Comparison of ENCODE assay signal across 34 cellular contexts in the genomic region with DNA sequence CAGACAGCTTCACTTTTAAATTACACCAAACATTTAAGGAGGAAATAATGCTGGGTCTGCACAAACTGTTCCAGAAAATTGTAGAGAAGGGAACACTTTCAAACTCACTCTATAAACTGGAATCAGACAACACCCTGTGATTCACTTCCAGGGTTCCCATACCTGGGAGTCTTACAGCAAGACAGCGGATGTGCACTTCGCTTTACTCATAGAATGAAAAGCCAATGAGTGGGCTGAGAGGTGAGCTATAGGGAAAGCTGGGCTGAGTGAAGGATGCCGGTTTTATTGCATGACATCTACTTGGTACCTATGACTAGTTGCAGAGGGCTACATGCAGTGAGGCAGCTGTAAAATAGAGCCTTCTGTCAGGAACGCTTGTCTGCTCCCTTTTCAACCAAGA.
"Had no signal": no experiment of that assay in that cellular context is flagged by ENCODE, and none has a peak within 500 bp of the region (broad histone marks: within the 10 kb centered on the region; RNA-seq: fewer than 3 reads in every experiment).

No MANE protein-coding gene starts in this region.

- H3K27ac ChIP-seq: adrenal gland, body of pancreas, esophagus muscularis mucosa, gastroesophageal sphincter, WERI-Rb-1 had no signal

- H3K4me1 ChIP-seq: adrenal gland, body of pancreas, esophagus muscularis mucosa, gastroesophageal sphincter had no signal

- H3K9me3 ChIP-seq: adrenal gland, body of pancreas, esophagus muscularis mucosa had no signal

- DNase-seq: activated B cell treated with CpG ODN at 0.5 μM for 24 hours; activated CD4-positive, alpha-beta T cell treated with anti-CD3 and anti-CD28 coated beads for 48 hours; activated CD4-positive, alpha-beta T cell treated with anti-CD3 and anti-CD28 coated beads, Interleukin-2, amount 50 U/mL, for 1 hour; activated CD4-positive, alpha-beta T cell treated with anti-CD3 and anti-CD28 coated beads, Interleukin-2, amount 50 U/mL, for 48 hours; activated CD8-positive, alpha-beta memory T cell treated with anti-CD3 and anti-CD28 coated beads for 24 hours; activated CD8-positive, alpha-beta T cell treated with anti-CD3 and anti-CD28 coated beads for 36 hours; activated effector memory CD4-positive, alpha-beta T cell treated with anti-CD3 and anti-CD28 coated beads, Interleukin-2, amount 50 U/mL, for 16 hours; activated naive CD4-positive, alpha-beta T cell treated with anti-CD3 and anti-CD28 coated beads for 36 hours; activated naive CD8-positive, alpha-beta T cell treated with anti-CD3 and anti-CD28 coated beads for 36 hours; activated naive CD8-positive, alpha-beta T cell treated with anti-CD3 and anti-CD28 coated beads, Interleukin-2, amount 50 U/mL, for 24 hours; activated T-cell treated with anti-CD3 and anti-CD28 coated beads, Interleukin-2, amount 50 U/mL, for 48 hours; adrenal gland; amygdala; aorta; body of pancreas; cortex of kidney; dermis blood vessel endothelial cell; effector CD4-positive, alpha-beta T cell; effector memory CD8-positive, alpha-beta T cell; erythroblast; foreskin melanocyte; head of caudate nucleus; SW 1271; T-cell; T1000; WERI-Rb-1 had no signal

- H3K27ac Mint-ChIP-seq: activated B cell treated with CpG ODN at 0.5 μM for 24 hours; activated CD8-positive, alpha-beta T cell treated with anti-CD3 and anti-CD28 coated beads for 36 hours; activated naive CD4-positive, alpha-beta T cell treated with anti-CD3 and anti-CD28 coated beads for 36 hours; activated naive CD4-positive, alpha-beta T cell treated with anti-CD3 and anti-CD28 coated beads, Interleukin-2, amount 50 U/mL, for 24 hours; activated naive CD8-positive, alpha-beta T cell treated with anti-CD3 and anti-CD28 coated beads for 36 hours; activated naive CD8-positive, alpha-beta T cell treated with anti-CD3 and anti-CD28 coated beads, Interleukin-2, amount 50 U/mL, for 24 hours; activated T-helper 1 cell treated with anti-CD3 and anti-CD28 coated beads, Interleukin-12 subunit alpha, Interleukin-12 subunit beta, Interleukin-2, Interleukin-4 antibody, amounts not matched to agents 30 ng/mL and 10 ng/mL and 1 ng/mL, durations not matched to agents 14 hours and 24 hours and 36 hours; activated T-helper 2 cell treated with anti-CD3 and anti-CD28 coated beads, Interferon-gamma antibody, Interleukin-2, Interleukin-4, amounts not matched to agents 10 μg/mL and 5 μg/mL and 100 μg/mL, durations not matched to agents 14 hours and 24 hours and 36 hours; effector memory CD8-positive, alpha-beta T cell; T-cell; T-helper 1 cell treated with Interleukin-12 subunit alpha and Interleukin-12 subunit beta and Interleukin-4 antibody, amounts not matched to agents 30 μg/mL and 1 μg/mL, for 36 hours had no signal

- H3K4me1 Mint-ChIP-seq: activated B cell treated with CpG ODN at 0.5 μM for 24 hours; activated naive CD4-positive, alpha-beta T cell treated with anti-CD3 and anti-CD28 coated beads, Interleukin-2, amount 50 U/mL, for 24 hours; activated naive CD8-positive, alpha-beta T cell treated with anti-CD3 and anti-CD28 coated beads for 36 hours; activated naive CD8-positive, alpha-beta T cell treated with anti-CD3 and anti-CD28 coated beads, Interleukin-2, amount 50 U/mL, for 24 hours; central memory CD8-positive, alpha-beta T cell; T-cell had no signal

- H3K36me3 ChIP-seq: adrenal gland, esophagus muscularis mucosa, gastroesophageal sphincter, WERI-Rb-1 had no signal

- H3K9me3 Mint-ChIP-seq: activated B cell treated with CpG ODN at 0.5 μM for 24 hours; activated CD8-positive, alpha-beta T cell treated with anti-CD3 and anti-CD28 coated beads for 36 hours; activated naive CD4-positive, alpha-beta T cell treated with anti-CD3 and anti-CD28 coated beads for 36 hours; activated naive CD4-positive, alpha-beta T cell treated with anti-CD3 and anti-CD28 coated beads, Interleukin-2, amount 50 U/mL, for 24 hours; activated naive CD8-positive, alpha-beta T cell treated with anti-CD3 and anti-CD28 coated beads for 36 hours; activated naive CD8-positive, alpha-beta T cell treated with anti-CD3 and anti-CD28 coated beads, Interleukin-2, amount 50 U/mL, for 24 hours; activated T-helper 1 cell treated with anti-CD3 and anti-CD28 coated beads, Interleukin-12 subunit alpha, Interleukin-12 subunit beta, Interleukin-2, Interleukin-4 antibody, amounts not matched to agents 30 ng/mL and 10 ng/mL and 1 ng/mL, durations not matched to agents 14 hours and 24 hours and 36 hours; activated T-helper 2 cell treated with anti-CD3 and anti-CD28 coated beads, Interferon-gamma antibody, Interleukin-2, Interleukin-4, amounts not matched to agents 10 μg/mL and 5 μg/mL and 100 μg/mL, durations not matched to agents 14 hours and 24 hours and 36 hours; central memory CD8-positive, alpha-beta T cell; effector memory CD8-positive, alpha-beta T cell; T-cell; T-helper 1 cell treated with Interleukin-12 subunit alpha and Interleukin-12 subunit beta and Interleukin-4 antibody, amounts not matched to agents 30 μg/mL and 1 μg/mL, for 36 hours had no signal

- H3K4me3 Mint-ChIP-seq: activated B cell treated with CpG ODN at 0.5 μM for 24 hours; activated CD8-positive, alpha-beta T cell treated with anti-CD3 and anti-CD28 coated beads for 36 hours; activated naive CD4-positive, alpha-beta T cell treated with anti-CD3 and anti-CD28 coated beads for 36 hours; activated naive CD4-positive, alpha-beta T cell treated with anti-CD3 and anti-CD28 coated beads, Interleukin-2, amount 50 U/mL, for 24 hours; activated naive CD8-positive, alpha-beta T cell treated with anti-CD3 and anti-CD28 coated beads for 36 hours; activated naive CD8-positive, alpha-beta T cell treated with anti-CD3 and anti-CD28 coated beads, Interleukin-2, amount 50 U/mL, for 24 hours; activated T-helper 1 cell treated with anti-CD3 and anti-CD28 coated beads, Interleukin-12 subunit alpha, Interleukin-12 subunit beta, Interleukin-2, Interleukin-4 antibody, amounts not matched to agents 30 ng/mL and 10 ng/mL and 1 ng/mL, durations not matched to agents 14 hours and 24 hours and 36 hours; central memory CD8-positive, alpha-beta T cell; effector memory CD8-positive, alpha-beta T cell; T-cell; T-helper 1 cell treated with Interleukin-12 subunit alpha and Interleukin-12 subunit beta and Interleukin-4 antibody, amounts not matched to agents 30 μg/mL and 1 μg/mL, for 36 hours had no signal

- ATAC-seq: activated CD4-positive, CD25-positive, alpha-beta regulatory T cell treated with anti-CD3 and anti-CD28 coated beads, Interleukin-2, amount 50 U/mL, for 24 hours; activated CD8-positive, alpha-beta T cell treated with anti-CD3 and anti-CD28 coated beads for 36 hours; activated naive CD8-positive, alpha-beta T cell treated with anti-CD3 and anti-CD28 coated beads, Interleukin-2, amount 50 U/mL, for 24 hours; body of pancreas; effector memory CD8-positive, alpha-beta T cell; gastroesophageal sphincter; T-cell had no signal

- H3K27me3 ChIP-seq: adrenal gland, body of pancreas, esophagus muscularis mucosa, gastroesophageal sphincter had no signal

- H3K4me3 ChIP-seq: adrenal gland, body of pancreas, esophagus muscularis mucosa, gastroesophageal sphincter had no signal

- H3K36me3 Mint-ChIP-seq: activated naive CD4-positive, alpha-beta T cell treated with anti-CD3 and anti-CD28 coated beads, Interleukin-2, amount 50 U/mL, for 24 hours; activated naive CD8-positive, alpha-beta T cell treated with anti-CD3 and anti-CD28 coated beads for 36 hours; T-cell had no signal
